In the genomic region with DNA sequence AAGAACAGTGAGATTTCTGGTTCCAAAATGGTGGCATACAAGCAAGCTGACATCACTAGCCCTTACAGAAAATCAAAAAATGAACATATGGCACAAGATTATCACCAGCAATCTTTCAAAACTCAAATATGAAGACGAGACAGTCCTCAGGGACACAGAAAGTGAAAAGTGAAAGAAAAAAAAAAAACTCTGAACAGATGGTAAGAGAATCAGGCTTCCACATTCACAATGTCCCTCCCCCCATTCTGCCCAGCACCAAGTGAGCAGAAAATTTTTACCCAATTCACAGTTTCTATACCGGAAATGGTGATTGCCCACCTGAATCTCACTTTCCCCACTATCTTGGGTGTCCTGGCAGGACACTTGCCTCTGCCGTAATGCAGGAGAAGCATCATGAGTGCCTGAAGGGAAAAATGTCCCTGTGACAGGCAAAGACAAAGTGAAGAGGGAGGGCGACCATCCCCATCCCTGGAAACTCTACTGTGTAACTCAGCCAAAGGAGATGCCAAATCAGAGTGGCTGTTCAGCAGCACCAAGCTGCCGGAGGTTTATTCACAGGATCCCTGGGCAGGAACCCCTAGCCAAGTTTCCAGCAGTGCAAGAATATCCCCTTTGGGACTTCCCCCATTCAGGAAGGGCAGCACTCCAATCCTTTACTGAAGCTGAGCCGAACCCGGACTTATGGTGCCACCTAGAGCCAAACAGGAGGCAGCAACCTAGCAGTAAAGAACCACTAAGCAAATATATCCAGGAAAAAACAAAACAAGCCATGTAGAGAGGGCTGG, we compare ENCODE assay signal across 7 cellular contexts.
DNase-seq lines count a peak whose midpoint lies in the region; ATAC-seq, FAIRE-seq and TF ChIP-seq lines count a peak whose summit lies in the region.

No MANE protein-coding gene starts in this region.

- BruUV-seq in Panc1 (replicated peaks; lab: Mats Ljungman, UMichigan), result no TSS peak

- H3K4me1 Mint-ChIP-seq in CD4-positive, alpha-beta memory T cell, result no peaks in the 10 kb centered on the region

- H3K36me3 Mint-ChIP-seq in CD4-positive, alpha-beta memory T cell, result no peaks in the 10 kb centered on the region

- H3K4me2 ChIP-seq in keratinocyte (ENCODE audit: control insufficient read depth, extremely low read depth, insufficient read depth, low read depth, low read length), result no peak overlapping the region

- H3K9me3 ChIP-seq in Panc1 (ENCODE audit: control insufficient read depth, insufficient read depth, low read depth, low read length) (no peaks in the 10 kb centered on the region), keratinocyte (ENCODE audit: control insufficient read depth, low read depth, low read length) (no peaks in the 10 kb centered on the region)
- H3K9me3 ChIP-seq in CD4-positive, alpha-beta memory T cell (ENCODE audit: control insufficient read depth in 1 of 2, low read length in 2 of 2), result no peaks in the 10 kb centered on the region

- H2AFZ ChIP-seq in keratinocyte (ENCODE audit: control insufficient read depth, low read length), result no peak overlapping the region

- H3K4me1 ChIP-seq in Panc1 (ENCODE audit: control insufficient read depth, insufficient read depth, low read length) (no peaks in the 10 kb centered on the region), keratinocyte (ENCODE audit: control insufficient read depth, extremely low read depth, insufficient read depth, low read length) (no peaks in the 10 kb centered on the region)
- no peaks in the 10 kb centered on the region for H3K4me1 ChIP-seq in CD4-positive, alpha-beta memory T cell (ENCODE audit: insufficient read depth, low read length)

- no peak overlapping the region for H3K4me3 Mint-ChIP-seq in CD4-positive, alpha-beta memory T cell

- H3K27ac ChIP-seq in Panc1 (ENCODE audit: low read length) (no peak overlapping the region), keratinocyte (ENCODE audit: control insufficient read depth, insufficient read depth, low read length) (no peak overlapping the region)
- H3K27ac ChIP-seq in CD4-positive, alpha-beta memory T cell (ENCODE audit: low read depth, low read length), result no peak overlapping the region

- no peak overlapping the region for H3K9ac ChIP-seq in keratinocyte (ENCODE audit: control insufficient read depth, extremely low read depth, insufficient read depth, low read length)

- H4K20me1 ChIP-seq in keratinocyte (ENCODE audit: control insufficient read depth, extremely low read depth, insufficient read depth, low read length), result no peaks in the 10 kb centered on the region

- H3K36me3 ChIP-seq in Panc1 (ENCODE audit: control insufficient read depth, insufficient read depth, low read length) (no peaks in the 10 kb centered on the region), keratinocyte (ENCODE audit: control insufficient read depth in 2 of 2, extremely low read depth in 1 of 2, insufficient read depth in 2 of 2, low read length in 2 of 2) (no peaks in the 10 kb centered on the region)
- no peaks in the 10 kb centered on the region for H3K36me3 ChIP-seq in CD4-positive, alpha-beta memory T cell (ENCODE audit: insufficient read depth, low read length)

- H3K79me2 ChIP-seq in keratinocyte (ENCODE audit: control insufficient read depth, insufficient read depth, low read length), result no peaks in the 10 kb centered on the region

- H3K9me1 ChIP-seq in keratinocyte (ENCODE audit: control insufficient read depth, extremely low read depth, insufficient read depth, low read length), result no peaks in the 10 kb centered on the region

- no peak for FAIRE-seq in keratinocyte (lab: Jason Lieb, UNC)

- POLR2A ChIA-PET in Panc1 (lab: Charles Lee), result no interaction called here
- POLR2A ChIA-PET in CD4-positive, alpha-beta memory T cell (lab: Charles Lee; ENCODE audit: partially characterized antibody), result no interaction called here

- in situ Hi-C loops in Panc1 (cut with HindIII; ENCODE audit: low pct_unique_long_range_greater_than_20kb, low sequenced_read_pairs), result no loop called here

- peak; percentile 8 for DNase-seq in Panc1 (ENCODE audit: low read depth, low spot score)
- no peak for DNase-seq in keratinocyte (ENCODE audit: low read depth, low spot score)
- DNase-seq in GM19238 (ENCODE audit: insufficient read length, low spot score), result no peak
- DNase-seq in activated CD4-positive, alpha-beta T cell treated with anti-CD3 and anti-CD28 coated beads for 1 hour, result no peak
- DNase-seq in CD4-positive, alpha-beta memory T cell, result no peak

- intact Hi-C loops in Panc1 (cut with micrococcal nuclease; ENCODE audit: unreplicated experiment), result loop anchor here (10.0 kb wide), 1 partner anchor 1750 kb away; no protein-coding TSS in a partner anchor
- intact Hi-C loops in CD4-positive, alpha-beta memory T cell (cut with micrococcal nuclease), result no loop called here

- dilution Hi-C loops in keratinocyte (cut with MboI; ENCODE audit: extremely low pct_ligation_motif_present, low sequenced_read_pairs), result no loop called here

- H3K9me3 Mint-ChIP-seq in CD4-positive, alpha-beta memory T cell, result peaks cover 0 to 15% (median 5%) of the 10 kb centered on the region in 8 donors

- H3K4me3 ChIP-seq in Panc1 (ENCODE audit: low read depth in 2 of 2, low read length in 2 of 2), result no peak overlapping the region
- H3K4me3 ChIP-seq in keratinocyte (ENCODE audit: control insufficient read depth in 2 of 3, extremely low read depth in 1 of 3, insufficient read depth in 2 of 3, low read depth in 1 of 3, low read length in 3 of 3), result no peak overlapping the region
- H3K4me3 ChIP-seq in CD4-positive, alpha-beta memory T cell (ENCODE audit: low read length in 2 of 2), result no peak overlapping the region

- CTCF ChIA-PET in Panc1 (lab: Charles Lee), result no interaction called here
- CTCF ChIA-PET in CD4-positive, alpha-beta memory T cell (lab: Charles Lee; ENCODE audit: partially characterized antibody), result no interaction called here

- H3K27ac Mint-ChIP-seq in CD4-positive, alpha-beta memory T cell, result no peak overlapping the region

- ATAC-seq in GM18909 (IDR thresholded peaks at IDR 0.05; ENCODE audit: poor library complexity, unreplicated experiment) (peak; percentile 83), HG03159 (IDR thresholded peaks at IDR 0.05; ENCODE audit: unreplicated experiment) (peak; percentile 78), Panc1 (no peak)

- TF ChIP-seq CTCF in Panc1 (IDR thresholded peaks at IDR 0.05) (peak; percentile 59), keratinocyte (optimal IDR thresholded peaks at IDR 0.05 in 1 of 3, IDR thresholded peaks at IDR 0.05 in 1 of 3, conservative IDR thresholded peaks at IDR 0.05 in 1 of 3; ENCODE audit: extremely low read depth in 1 of 3, insufficient read depth in 2 of 3, low read length in 3 of 3) (peak; percentile 40 to 62 (median 61))

- H3K27me3 ChIP-seq in Panc1 (ENCODE audit: control insufficient read depth, insufficient read depth, low read length) (no peaks in the 10 kb centered on the region), keratinocyte (ENCODE audit: control insufficient read depth, extremely low read depth, insufficient read depth, low read length) (no peaks in the 10 kb centered on the region)
- H3K27me3 ChIP-seq in CD4-positive, alpha-beta memory T cell (ENCODE audit: insufficient read depth, low read length), result no peaks in the 10 kb centered on the region

- peaks cover 0 to 6% of the 10 kb centered on the region in 2 donors for H3K27me3 Mint-ChIP-seq in CD4-positive, alpha-beta memory T cell
